In genomic region chr6:116764557-116764960, GRCh38 we compare ENCODE assay signal across 9 cellular contexts. TPM values are rescaled to one million over a fixed set of nuclear protein-coding genes. Genes with fewer than 3 reads are reported as not detected.
A peak's percentile ranks its signal among the peaks of the same experiment; 100 is the strongest.
DNase-seq lines count a peak whose midpoint lies in the region; ATAC-seq and TF ChIP-seq lines count a peak whose summit lies in the region.
"Had no signal": no experiment of that assay in that cellular context is flagged by ENCODE, and none has a peak within 500 bp of the region (broad histone marks: within the 10 kb centered on the region; RNA-seq: fewer than 3 reads in every experiment).

No MANE protein-coding gene starts in this region.

- ATAC-seq in activated CD8-positive, alpha-beta T cell treated with anti-CD3 and anti-CD28 coated beads, Interleukin-2, amount 10 ng/mL, durations not matched to agents 7 days and 5 days, result no peak
- ATAC-seq in left cardiac atrium (peak; percentile 33 to 34), GM19324 (IDR thresholded peaks at IDR 0.05; ENCODE audit: low FRiP score, unreplicated experiment) (no peak)

- no peaks in the 10 kb centered on the region for H3K79me2 ChIP-seq in parathyroid adenoma

- no peaks in the 10 kb centered on the region for H3K4me1 ChIP-seq in CD4-positive, alpha-beta memory T cell (ENCODE audit: insufficient read depth, low read length)
- H3K4me1 ChIP-seq in parathyroid adenoma, result no peaks in the 10 kb centered on the region

- H3K9me3 Mint-ChIP-seq in CD4-positive, alpha-beta memory T cell, result no peaks in the 10 kb centered on the region
- no peaks in the 10 kb centered on the region for H3K9me3 Mint-ChIP-seq in activated CD8-positive, alpha-beta T cell treated with anti-CD3 and anti-CD28 coated beads, Interleukin-2, amount 10 ng/mL, durations not matched to agents 7 days and 5 days (ENCODE audit: insufficient read depth)

- intact Hi-C loops in CD4-positive, alpha-beta memory T cell (cut with micrococcal nuclease), result no loop called here
- intact Hi-C loops in left cardiac atrium (cut with DNase I), result no loop called here

- H3K27me3 Mint-ChIP-seq in CD4-positive, alpha-beta memory T cell, result peaks cover 35 to 43% of the 10 kb centered on the region in 2 donors
- peaks cover 50% of the 10 kb centered on the region for H3K27me3 Mint-ChIP-seq in activated CD8-positive, alpha-beta T cell treated with anti-CD3 and anti-CD28 coated beads, Interleukin-2, amount 10 ng/mL, durations not matched to agents 7 days and 5 days (ENCODE audit: low read depth)

- H3K36me3 ChIP-seq in CD4-positive, alpha-beta memory T cell (ENCODE audit: insufficient read depth, low read length), result no peaks in the 10 kb centered on the region
- H3K36me3 ChIP-seq in parathyroid adenoma (ENCODE audit: control insufficient read depth, insufficient read depth, low read length), result no peaks in the 10 kb centered on the region
- H3K36me3 ChIP-seq: adrenal gland had no signal

- H3K36me3 Mint-ChIP-seq in CD4-positive, alpha-beta memory T cell, result no peaks in the 10 kb centered on the region
- no peaks in the 10 kb centered on the region for H3K36me3 Mint-ChIP-seq in activated CD8-positive, alpha-beta T cell treated with anti-CD3 and anti-CD28 coated beads, Interleukin-2, amount 10 ng/mL, durations not matched to agents 7 days and 5 days (ENCODE audit: low read depth)

- H3K4me1 Mint-ChIP-seq in CD4-positive, alpha-beta memory T cell, result peaks cover 9 to 16% (median 11%) of the 10 kb centered on the region in 4 donors
- H3K4me1 Mint-ChIP-seq in activated CD8-positive, alpha-beta T cell treated with anti-CD3 and anti-CD28 coated beads, Interleukin-2, amount 10 ng/mL, durations not matched to agents 7 days and 5 days (ENCODE audit: low read depth), result peaks cover 10% of the 10 kb centered on the region

- CTCF ChIA-PET in CD4-positive, alpha-beta memory T cell (lab: Charles Lee; ENCODE audit: partially characterized antibody), result no interaction called here
- CTCF ChIA-PET in activated CD8-positive, alpha-beta T cell treated with anti-CD3 and anti-CD28 coated beads, Interleukin-2, amount 10 ng/mL, durations not matched to agents 7 days and 5 days (lab: Charles Lee), result interaction anchor here (1.7 kb wide), 1 partner anchor 9 kb away, joined by 4 read pairs; no protein-coding TSS in a partner anchor

- H3K4me2 ChIP-seq in parathyroid adenoma (ENCODE audit: low read length), result peak overlapping the region; percentile 84

- H3K4me3 Mint-ChIP-seq in CD4-positive, alpha-beta memory T cell, result peak overlapping the region in 5 of 8 donors; percentile 15 to 59 (median 32)
- peak overlapping the region; percentile 48 for H3K4me3 Mint-ChIP-seq in activated CD8-positive, alpha-beta T cell treated with anti-CD3 and anti-CD28 coated beads, Interleukin-2, amount 10 ng/mL, durations not matched to agents 7 days and 5 days

- no peaks in the 10 kb centered on the region for H3K9me3 ChIP-seq in CD4-positive, alpha-beta memory T cell (ENCODE audit: control insufficient read depth in 1 of 2, low read length in 2 of 2)
- no peaks in the 10 kb centered on the region for H3K9me3 ChIP-seq in parathyroid adenoma (ENCODE audit: control insufficient read depth, low read length)
- H3K9me3 ChIP-seq: adrenal gland had no signal

- POLR2A ChIA-PET in CD4-positive, alpha-beta memory T cell (lab: Charles Lee; ENCODE audit: partially characterized antibody), result no interaction called here
- POLR2A ChIA-PET in activated CD8-positive, alpha-beta T cell treated with anti-CD3 and anti-CD28 coated beads, Interleukin-2, amount 10 ng/mL, durations not matched to agents 7 days and 5 days (lab: Charles Lee), result no interaction called here

- no peak overlapping the region for H3K9ac ChIP-seq in parathyroid adenoma

- no peak overlapping the region for H3K27ac Mint-ChIP-seq in CD4-positive, alpha-beta memory T cell
- no peak overlapping the region for H3K27ac Mint-ChIP-seq in activated CD8-positive, alpha-beta T cell treated with anti-CD3 and anti-CD28 coated beads, Interleukin-2, amount 10 ng/mL, durations not matched to agents 7 days and 5 days

- no peak for DNase-seq in CD4-positive, alpha-beta memory T cell
- no peak for DNase-seq in activated CD8-positive, alpha-beta T cell treated with anti-CD3 and anti-CD28 coated beads, Interleukin-2, amount 10 ng/mL, durations not matched to agents 7 days and 5 days
- DNase-seq in left cardiac atrium (peak; percentile 23), NK-92 (lab: John Stamatoyannopoulos, UW; ENCODE audit: unreplicated experiment) (no peak), UCSD-AML1 (lab: John Stamatoyannopoulos, UW; ENCODE audit: unreplicated experiment) (no peak), DMS 273 treated with DMSO at 0.1 percent for 48 hours (lab: John Stamatoyannopoulos, UW) (no peak)

- TF ChIP-seq CTCF in parathyroid adenoma (IDR thresholded peaks at IDR 0.05), result no peak

- no peak overlapping the region for H3K4me3 ChIP-seq in CD4-positive, alpha-beta memory T cell (ENCODE audit: low read length in 2 of 2)
- H3K4me3 ChIP-seq in parathyroid adenoma (ENCODE audit: low read depth, low read length), result peak overlapping the region; percentile 52

- peaks cover 4% of the 10 kb centered on the region for H3K27me3 ChIP-seq in CD4-positive, alpha-beta memory T cell (ENCODE audit: insufficient read depth, low read length)
- H3K27me3 ChIP-seq in parathyroid adenoma (ENCODE audit: control insufficient read depth, insufficient read depth, low read length), result peaks cover 3% of the 10 kb centered on the region
- H3K27me3 ChIP-seq: adrenal gland had no signal

- peak overlapping the region; percentile 74 for H2AFZ ChIP-seq in parathyroid adenoma

- H3K27ac ChIP-seq in CD4-positive, alpha-beta memory T cell (ENCODE audit: low read depth, low read length), result no peak overlapping the region
- no peak overlapping the region for H3K27ac ChIP-seq in parathyroid adenoma

RNA-seq across cellular contexts. Expression of gene FAM162B, which starts 1.0 kb away (rescaled TPM):
- total RNA-seq in CD4-positive, alpha-beta memory T cell, result not detected
- polyA plus RNA-seq in CD4-positive, alpha-beta memory T cell, result not detected
- total RNA-seq in activated CD8-positive, alpha-beta T cell treated with anti-CD3 and anti-CD28 coated beads, Interleukin-2, amount 10 ng/mL, durations not matched to agents 7 days and 5 days, result not detected
- total RNA-seq in left cardiac atrium, result 1 to 10 TPM; 2.0 to 5.2 TPM

Comparison
In these comparisons a context has a peak if more than half of its experiments do, and no peak if none do; other contexts are left out.
1. ATAC-seq: peak in left cardiac atrium (2 of 2); none in activated CD8-positive, alpha-beta T cell treated with anti-CD3 and anti-CD28 coated beads, Interleukin-2, amount 10 ng/mL, durations not matched to agents 7 days and 5 days (single experiment) and GM19324 (single experiment).